ENCODE assay signal across 8 cellular contexts in the genomic region with DNA sequence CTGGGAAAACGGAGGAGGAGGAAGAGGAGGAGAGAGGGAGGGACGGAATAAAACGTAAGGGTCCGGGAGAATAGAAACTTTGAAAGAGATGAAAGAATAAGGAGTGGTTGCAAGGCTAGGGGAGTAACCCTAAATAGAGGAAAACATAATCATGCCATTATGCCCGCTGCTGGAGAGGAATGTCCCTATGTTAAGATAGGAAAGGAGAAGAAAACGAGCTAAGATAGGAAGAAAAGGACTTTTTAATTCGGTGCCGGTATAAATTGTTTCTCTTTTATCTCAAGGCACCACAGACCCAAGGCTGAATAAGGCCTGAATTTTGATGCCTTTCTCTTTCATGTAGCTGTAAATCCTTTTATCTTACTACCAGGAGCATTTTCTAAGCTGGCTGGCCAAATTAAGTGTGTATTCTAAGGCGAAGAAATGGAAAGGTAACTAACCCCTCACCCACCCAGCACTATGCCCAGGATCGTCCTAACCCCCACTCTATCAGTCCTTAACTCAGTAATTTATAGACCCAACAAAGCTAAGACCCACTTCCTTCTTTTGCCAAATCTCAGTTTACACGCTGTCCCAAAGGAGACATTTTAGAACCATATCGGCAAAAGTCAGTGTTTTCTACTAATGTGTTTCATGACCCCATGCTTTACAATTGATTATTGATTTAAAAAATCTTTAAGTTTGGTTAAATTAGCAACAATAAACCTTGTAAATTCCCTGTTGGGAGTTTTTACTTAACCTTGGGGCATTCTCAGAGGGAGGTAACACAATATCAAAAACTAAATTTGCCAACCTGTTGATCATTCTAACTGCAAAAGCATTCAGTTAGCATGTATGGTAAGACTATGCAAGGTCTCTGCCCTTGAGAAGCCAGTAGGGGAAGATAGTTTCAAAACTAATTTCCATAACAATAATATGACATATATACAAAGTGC. TPM values are rescaled to one million over a fixed set of nuclear protein-coding genes. Genes with fewer than 3 reads are reported as not detected.
DNase-seq lines count a peak whose midpoint lies in the region; TF ChIP-seq lines count a peak whose summit lies in the region.

No MANE protein-coding gene starts in this region.

- H3K9me3 ChIP-seq in iPS-15b (ENCODE audit: control insufficient read depth, insufficient read depth, low read length): no peaks in the 10 kb centered on the region
- H3K9me3 ChIP-seq in stomach: no peaks in the 10 kb centered on the region

- no peak for TF ChIP-seq EP300 in stomach (IDR thresholded peaks at IDR 0.05)

- H3K27ac Mint-ChIP-seq in activated CD4-positive, alpha-beta memory T cell treated with anti-CD3 and anti-CD28 coated beads for 36 hours: peak overlapping the region; percentile 95

- peaks cover 19% of the 10 kb centered on the region for H3K4me1 Mint-ChIP-seq in activated CD4-positive, alpha-beta memory T cell treated with anti-CD3 and anti-CD28 coated beads for 36 hours (ENCODE audit: low read depth)

- CTCF ChIA-PET in activated CD4-positive, alpha-beta memory T cell treated with anti-CD3 and anti-CD28 coated beads for 36 hours (lab: Charles Lee): interaction anchor here (1.2 to 2.2 kb wide), 3 partner anchors 21 to 76 kb away, joined by 3 to 8 read pairs (median 4); no protein-coding TSS in a partner anchor

- H3K36me3 ChIP-seq in iPS-15b (ENCODE audit: control insufficient read depth, insufficient read depth, low read length) (no peaks in the 10 kb centered on the region), stomach (no peaks in the 10 kb centered on the region)

- no peak for TF ChIP-seq CTCF in stomach (IDR thresholded peaks at IDR 0.05)

- peaks cover 5% of the 10 kb centered on the region for H3K36me3 Mint-ChIP-seq in activated CD4-positive, alpha-beta memory T cell treated with anti-CD3 and anti-CD28 coated beads for 36 hours

- H3K27ac ChIP-seq in stomach: peak overlapping the region; percentile 96 to 98 (median 98)

- no peaks in the 10 kb centered on the region for H3K27me3 ChIP-seq in iPS-15b (ENCODE audit: control insufficient read depth, insufficient read depth, low read length)
- peaks cover 0 to 3% (median 0%) of the 10 kb centered on the region in 3 donors for H3K27me3 ChIP-seq in stomach

- H3K4me3 Mint-ChIP-seq in activated CD4-positive, alpha-beta memory T cell treated with anti-CD3 and anti-CD28 coated beads for 36 hours: peak overlapping the region; percentile 95

- intact Hi-C loops in activated CD4-positive, alpha-beta memory T cell treated with anti-CD3 and anti-CD28 coated beads for 36 hours (cut with micrococcal nuclease): loop anchor here (1.0 to 5.0 kb wide), 5 partner anchors 12 to 311 kb away; a partner anchor contains a TSS
- intact Hi-C loops in stomach (cut with DNase I; ENCODE audit: low total_unique reads): no loop called here

- peak overlapping the region; percentile 47 for H3K4me3 ChIP-seq in iPS-15b (ENCODE audit: low read depth, low read length)
- peak overlapping the region; percentile 57 to 60 (median 59) for H3K4me3 ChIP-seq in stomach

- no peaks in the 10 kb centered on the region for H3K4me1 ChIP-seq in iPS-15b (ENCODE audit: control insufficient read depth, insufficient read depth, low read length)
- peaks cover 0 to 40% (median 9%) of the 10 kb centered on the region in 4 donors for H3K4me1 ChIP-seq in stomach

- no peaks in the 10 kb centered on the region for H3K27me3 Mint-ChIP-seq in activated CD4-positive, alpha-beta memory T cell treated with anti-CD3 and anti-CD28 coated beads for 36 hours

- H3K9ac ChIP-seq in iPS-15b (ENCODE audit: low read depth, low read length): peak overlapping the region; percentile 73

- H3K9me3 Mint-ChIP-seq in activated CD4-positive, alpha-beta memory T cell treated with anti-CD3 and anti-CD28 coated beads for 36 hours: no peaks in the 10 kb centered on the region

- DNase-seq in NCI-H1105 treated with DMSO at 0.1 percent for 48 hours (lab: John Stamatoyannopoulos, UW): peak; percentile 5
- DNase-seq in NCI-H1105 (lab: John Stamatoyannopoulos, UW): no peak
- no peak for DNase-seq in activated CD4-positive, alpha-beta memory T cell treated with anti-CD3 and anti-CD28 coated beads for 36 hours
- no peak for DNase-seq in stomach
- no peak for DNase-seq in COLO668 (lab: John Stamatoyannopoulos, UW; ENCODE audit: unreplicated experiment)
- no peak for DNase-seq in 8988T
- DNase-seq in EL: no peak

- POLR2A ChIA-PET in activated CD4-positive, alpha-beta memory T cell treated with anti-CD3 and anti-CD28 coated beads for 36 hours (lab: Charles Lee): interaction anchor here (2.0 to 3.0 kb wide), 2 partner anchors 12 to 42 kb away, joined by 7 to 25 read pairs; a partner anchor contains a TSS

- 5 to 32% (median 7%) methylated on average over 12 of the region's 12 CpGs for WGBS in stomach, 5 donors

- TF ChIP-seq POLR2A in stomach (IDR thresholded peaks at IDR 0.05): no peak

RNA-seq across cellular contexts. Expression of a gene that starts 1.1 kb away (rescaled TPM):
- 10 to 100 TPM; 39.4 to 40.2 TPM for total RNA-seq in activated CD4-positive, alpha-beta memory T cell treated with anti-CD3 and anti-CD28 coated beads for 36 hours
- total RNA-seq in stomach: 10 to 100 TPM in 4 of 5 donors, 1 to 10 TPM in 1; 6.7 to 54.0 (median 29.7) TPM
- 10 to 100 TPM; 14.4 to 18.5 (median 15.2) TPM for polyA plus RNA-seq in stomach

RNA-seq across cellular contexts. Expression of a gene that starts 42.0 kb away (rescaled TPM):
- 10 to 100 TPM; 67.5 to 70.9 TPM for total RNA-seq in activated CD4-positive, alpha-beta memory T cell treated with anti-CD3 and anti-CD28 coated beads for 36 hours
- 10 to 100 TPM in 3 of 5 donors, 1 to 10 TPM in 1, not detected in 1; 3.2 to 38.4 (median 26.9) TPM for total RNA-seq in stomach
- 10 to 100 TPM; 55.3 to 82.8 (median 64.4) TPM for polyA plus RNA-seq in stomach
